In the genomic region with DNA sequence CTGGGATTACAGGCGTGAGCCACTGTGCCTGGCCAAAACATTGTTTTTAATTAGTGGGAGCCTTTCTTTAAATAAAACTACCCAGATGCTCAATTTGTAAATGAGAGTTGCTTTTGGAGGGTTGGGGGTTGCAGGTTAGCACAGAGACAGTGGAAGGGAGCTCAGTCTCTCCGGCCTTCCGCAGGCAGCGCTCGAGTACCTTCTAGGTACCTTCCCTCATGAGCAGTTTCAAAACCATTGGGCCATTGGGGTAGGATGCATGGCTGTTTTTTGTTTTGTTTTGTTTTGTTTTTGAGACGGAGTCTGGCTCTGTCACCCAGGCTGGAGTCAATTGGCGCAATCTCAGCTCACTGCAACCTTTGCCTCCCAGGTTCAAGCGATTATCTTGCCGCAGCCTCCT, we compare ENCODE assay signal across 21 cellular contexts. TPM values are rescaled to one million over a fixed set of nuclear protein-coding genes. Genes with fewer than 3 reads are reported as not detected.
A peak's percentile ranks its signal among the peaks of the same experiment; 100 is the strongest.
DNase-seq lines count a peak whose midpoint lies in the region; ATAC-seq and TF ChIP-seq lines count a peak whose summit lies in the region.
"Had no signal": no experiment of that assay in that cellular context is flagged by ENCODE, and none has a peak within 500 bp of the region (broad histone marks: within the 10 kb centered on the region; RNA-seq: fewer than 3 reads in every experiment).

No MANE protein-coding gene starts in this region.

- DNase-seq in activated CD4-positive, alpha-beta T cell treated with anti-CD3 and anti-CD28 coated beads, Interleukin-2, amount 10 ng/mL, durations not matched to agents 24 days and 14 days: peak; percentile 38
- no peak for DNase-seq in activated CD4-positive, alpha-beta T cell treated with anti-CD3 and anti-CD28 coated beads, Interleukin-2, amount 50 U/mL, for 1 hour
- DNase-seq in nephron progenitor cell: no peak
- peak; percentile 18 for DNase-seq in sigmoid colon
- DNase-seq in BE2C: no peak
- no peak for DNase-seq in DMS79 treated with DMSO at 0.1 percent for 48 hours (lab: John Stamatoyannopoulos, UW)
- DNase-seq: C1 segment of cervical spinal cord; Caco-2; CD4-positive, CD25-positive, alpha-beta regulatory T cell; CD8-positive, alpha-beta T cell; DMS153; EL; GDM1; GM23248; H7; HCEC 1CT had no signal

- no peak overlapping the region for H3K27ac ChIP-seq in sigmoid colon
- H3K27ac ChIP-seq: 22Rv1 had no signal

- no peaks in the 10 kb centered on the region for H3K27me3 Mint-ChIP-seq in activated CD4-positive, alpha-beta T cell treated with anti-CD3 and anti-CD28 coated beads, Interleukin-2, amount 10 ng/mL, durations not matched to agents 24 days and 14 days
- no peaks in the 10 kb centered on the region for H3K27me3 Mint-ChIP-seq in dendritic cell treated with granulocyte-macrophage colony-stimulating factor and Interleukin-4, amounts not matched to agents 40 ng/mL and 50 ng/mL, for 4 days
- peaks cover 4% of the 10 kb centered on the region for H3K27me3 Mint-ChIP-seq in nephron progenitor cell (ENCODE audit: low read depth, poor library complexity)
- H3K27me3 Mint-ChIP-seq: B cell; CD4-positive, CD25-positive, alpha-beta regulatory T cell had no signal

- H3K4me3 ChIP-seq in sigmoid colon: no peak overlapping the region
- no peak overlapping the region for H3K4me3 ChIP-seq in BE2C (ENCODE audit: low read depth, low read length)
- H3K4me3 ChIP-seq: GM12878, GM23248 had no signal

- TF ChIP-seq EP300 in sigmoid colon (IDR thresholded peaks at IDR 0.05): no peak

- no peak for TF ChIP-seq POLR2A in sigmoid colon (IDR thresholded peaks at IDR 0.05)

- no peaks in the 10 kb centered on the region for H3K9me3 ChIP-seq in sigmoid colon
- H3K9me3 ChIP-seq in BE2C: no peaks in the 10 kb centered on the region
- H3K9me3 ChIP-seq: Caco-2 had no signal

- ATAC-seq in HG02981 (IDR thresholded peaks at IDR 0.05; ENCODE audit: unreplicated experiment): no peak
- ATAC-seq: CD8-positive, alpha-beta T cell; GM12878 had no signal

- peaks cover 7% of the 10 kb centered on the region for H3K36me3 Mint-ChIP-seq in activated CD4-positive, alpha-beta T cell treated with anti-CD3 and anti-CD28 coated beads, Interleukin-2, amount 10 ng/mL, durations not matched to agents 24 days and 14 days (ENCODE audit: low read depth)
- peaks cover 31% of the 10 kb centered on the region for H3K36me3 Mint-ChIP-seq in dendritic cell treated with granulocyte-macrophage colony-stimulating factor and Interleukin-4, amounts not matched to agents 40 ng/mL and 50 ng/mL, for 4 days (ENCODE audit: low read depth)
- peaks cover 13% of the 10 kb centered on the region for H3K36me3 Mint-ChIP-seq in nephron progenitor cell (ENCODE audit: low read depth)

- 95 to 96% methylated on average over 9 of the region's 9 CpGs for WGBS in sigmoid colon, 2 donors

- TF ChIP-seq CTCF in nephron progenitor cell (IDR thresholded peaks at IDR 0.05) (no peak), sigmoid colon (IDR thresholded peaks at IDR 0.05) (no peak), BE2C (IDR thresholded peaks at IDR 0.05; ENCODE audit: low read depth, low read length) (no peak)

- no peaks in the 10 kb centered on the region for H3K9me3 Mint-ChIP-seq in activated CD4-positive, alpha-beta T cell treated with anti-CD3 and anti-CD28 coated beads, Interleukin-2, amount 10 ng/mL, durations not matched to agents 24 days and 14 days
- no peaks in the 10 kb centered on the region for H3K9me3 Mint-ChIP-seq in dendritic cell treated with granulocyte-macrophage colony-stimulating factor and Interleukin-4, amounts not matched to agents 40 ng/mL and 50 ng/mL, for 4 days
- H3K9me3 Mint-ChIP-seq in nephron progenitor cell: no peaks in the 10 kb centered on the region
- H3K9me3 Mint-ChIP-seq: CD4-positive, CD25-positive, alpha-beta regulatory T cell; CD8-positive, alpha-beta T cell had no signal

- intact Hi-C loops in activated CD4-positive, alpha-beta T cell treated with anti-CD3 and anti-CD28 coated beads, Interleukin-2, amount 10 ng/mL, durations not matched to agents 24 days and 14 days (cut with micrococcal nuclease): no loop called here
- intact Hi-C loops in dendritic cell treated with granulocyte-macrophage colony-stimulating factor and Interleukin-4, amounts not matched to agents 40 ng/mL and 50 ng/mL, for 4 days (cut with micrococcal nuclease): no loop called here
- intact Hi-C loops in sigmoid colon (cut with DNase I): no loop called here

- peaks cover 11% of the 10 kb centered on the region for H3K4me1 Mint-ChIP-seq in activated CD4-positive, alpha-beta T cell treated with anti-CD3 and anti-CD28 coated beads, Interleukin-2, amount 10 ng/mL, durations not matched to agents 24 days and 14 days
- H3K4me1 Mint-ChIP-seq in dendritic cell treated with granulocyte-macrophage colony-stimulating factor and Interleukin-4, amounts not matched to agents 40 ng/mL and 50 ng/mL, for 4 days (ENCODE audit: low read depth): peaks cover 19% of the 10 kb centered on the region
- H3K4me1 Mint-ChIP-seq in nephron progenitor cell: peaks cover 3% of the 10 kb centered on the region

- H3K27me3 ChIP-seq in sigmoid colon (no peaks in the 10 kb centered on the region), BE2C (no peaks in the 10 kb centered on the region)

- H3K4me3 Mint-ChIP-seq in activated CD4-positive, alpha-beta T cell treated with anti-CD3 and anti-CD28 coated beads, Interleukin-2, amount 10 ng/mL, durations not matched to agents 24 days and 14 days: no peak overlapping the region
- H3K4me3 Mint-ChIP-seq in dendritic cell treated with granulocyte-macrophage colony-stimulating factor and Interleukin-4, amounts not matched to agents 40 ng/mL and 50 ng/mL, for 4 days: no peak overlapping the region
- H3K4me3 Mint-ChIP-seq in nephron progenitor cell: no peak overlapping the region
- H3K4me3 Mint-ChIP-seq: B cell; CD4-positive, CD25-positive, alpha-beta regulatory T cell; CD8-positive, alpha-beta T cell had no signal

- H3K36me3 ChIP-seq in sigmoid colon: no peaks in the 10 kb centered on the region
- no peaks in the 10 kb centered on the region for H3K36me3 ChIP-seq in BE2C

- no peak overlapping the region for H3K27ac Mint-ChIP-seq in activated CD4-positive, alpha-beta T cell treated with anti-CD3 and anti-CD28 coated beads, Interleukin-2, amount 10 ng/mL, durations not matched to agents 24 days and 14 days
- H3K27ac Mint-ChIP-seq in dendritic cell treated with granulocyte-macrophage colony-stimulating factor and Interleukin-4, amounts not matched to agents 40 ng/mL and 50 ng/mL, for 4 days: peak overlapping the region; percentile 32
- H3K27ac Mint-ChIP-seq in nephron progenitor cell: peak overlapping the region; percentile 36
- H3K27ac Mint-ChIP-seq: B cell; CD8-positive, alpha-beta T cell had no signal

- H3K4me1 ChIP-seq in sigmoid colon: no peaks in the 10 kb centered on the region
- peaks cover 10% of the 10 kb centered on the region for H3K4me1 ChIP-seq in BE2C
- H3K4me1 ChIP-seq: Caco-2 had no signal

RNA-seq across cellular contexts. Expression of gene SLC66A3, which starts 19.0 kb away (rescaled TPM):
- total RNA-seq in activated CD4-positive, alpha-beta T cell treated with anti-CD3 and anti-CD28 coated beads, Interleukin-2, amount 10 ng/mL, durations not matched to agents 24 days and 14 days: 7.6 and 10.4 TPM in 2 replicates
- 10 to 100 TPM; 34.3 to 71.7 (median 43.0) TPM for total RNA-seq in sigmoid colon
- 10 to 100 TPM in 2 of 3 donors, 1 to 10 TPM in 1; 6.9 to 12.5 (median 11.4) TPM for polyA plus RNA-seq in sigmoid colon
- not detected for polyA plus RNA-seq in BE2C (2012; ENCODE audit: insufficient read depth, insufficient read length, low read depth)

Comparison
In these comparisons a context has a peak if more than half of its experiments do, and no peak if none do; other contexts are left out.
1. DNase-seq: peak in activated CD4-positive, alpha-beta T cell treated with anti-CD3 and anti-CD28 coated beads, Interleukin-2, amount 10 ng/mL, durations not matched to agents 24 days and 14 days (single experiment) and sigmoid colon (single experiment); none in activated CD4-positive, alpha-beta T cell treated with anti-CD3 and anti-CD28 coated beads, Interleukin-2, amount 50 U/mL, for 1 hour (single experiment), nephron progenitor cell (single experiment), BE2C (single experiment) and DMS79 treated with DMSO at 0.1 percent for 48 hours (single experiment).